Comparison of ENCODE assay signal across 27 cellular contexts in genomic region chr21:44748621-44749020, GRCh38. TPM values are rescaled to one million over a fixed set of nuclear protein-coding genes. Genes with fewer than 3 reads are reported as not detected.
A peak's percentile ranks its signal among the peaks of the same experiment; 100 is the strongest.
DNase-seq lines count a peak whose midpoint lies in the region; ATAC-seq and TF ChIP-seq lines count a peak whose summit lies in the region.
"Had no signal": no experiment of that assay in that cellular context is flagged by ENCODE, and none has a peak within 500 bp of the region (broad histone marks: within the 10 kb centered on the region; RNA-seq: fewer than 3 reads in every experiment).

No MANE protein-coding gene starts in this region.

- peak; percentile 6 for TF ChIP-seq CTCF in endodermal cell (conservative IDR thresholded peaks at IDR 0.05)
- no peak for TF ChIP-seq CTCF in MCF 10A (IDR thresholded peaks at IDR 0.05; ENCODE audit: unreplicated experiment)

- ATAC-seq in GM21737 (IDR thresholded peaks at IDR 0.05; ENCODE audit: unreplicated experiment): no peak
- ATAC-seq: T-helper 17 cell had no signal

- intact Hi-C loops in posterior vena cava (cut with DNase I): no loop called here
- intact Hi-C loops in MCF 10A (cut with micrococcal nuclease): no loop called here

- peaks cover 18% of the 10 kb centered on the region for H3K4me1 Mint-ChIP-seq in endodermal cell
- H3K4me1 Mint-ChIP-seq in MCF 10A (ENCODE audit: insufficient read depth, unreplicated experiment): peaks cover 10% of the 10 kb centered on the region
- H3K4me1 Mint-ChIP-seq: activated CD4-positive, alpha-beta T cell treated with anti-CD3 and anti-CD28 coated beads, Interleukin-2, amount 10 ng/mL, durations not matched to agents 7 days and 5 days; T-helper 17 cell had no signal

- H3K9me3 Mint-ChIP-seq in endodermal cell (peaks cover 11% of the 10 kb centered on the region), MCF 10A (ENCODE audit: unreplicated experiment) (no peaks in the 10 kb centered on the region)
- H3K9me3 Mint-ChIP-seq: CD4-positive, alpha-beta T cell had no signal

- H3K27ac ChIP-seq in HUES64 (ENCODE audit: low read depth, low read length) (peak overlapping the region; percentile 15; the same call in 1 of the 2 replicates), endodermal cell (ENCODE audit: low read depth, low read length) (no peak overlapping the region)
- H3K27ac ChIP-seq: brain microvascular endothelial cell, stomach, upper lobe of left lung had no signal

- POLR2A ChIA-PET in MCF 10A (lab: Yijun Ruan, JAX): interaction anchor here (1.0 kb wide), 1 partner anchor 26 kb away, joined by 3 read pairs; no protein-coding TSS in a partner anchor

- WGBS in HUES64: 4% methylated on average over 16 of the region's 16 CpGs
- 30 to 38% methylated on average over 12 to 16 of the region's 16 CpGs for WGBS in endodermal cell (ENCODE audit: insufficient coverage in 1 of 2, insufficient read length in 1 of 2), 2 experiments

- H3K27me3 ChIP-seq in HUES64 (ENCODE audit: insufficient read depth, low read length): peaks cover 10% of the 10 kb centered on the region
- H3K27me3 ChIP-seq in endodermal cell (ENCODE audit: control insufficient read depth, insufficient read depth, low read length, poor library complexity, severe bottlenecking): no peaks in the 10 kb centered on the region
- H3K27me3 ChIP-seq: upper lobe of left lung had no signal

- H3K36me3 Mint-ChIP-seq in endodermal cell (ENCODE audit: low read depth): no peaks in the 10 kb centered on the region
- H3K36me3 Mint-ChIP-seq in MCF 10A (ENCODE audit: insufficient read depth, unreplicated experiment): no peaks in the 10 kb centered on the region

- peak overlapping the region; percentile 45 for H3K9ac ChIP-seq in HUES64 (ENCODE audit: low read depth, low read length)
- H3K9ac ChIP-seq in endodermal cell (ENCODE audit: extremely low read depth, low read length, poor library complexity, severe bottlenecking): no peak overlapping the region

- H3K4me1 ChIP-seq in HUES64 (ENCODE audit: insufficient read depth, low read length) (peaks cover 18% of the 10 kb centered on the region), endodermal cell (ENCODE audit: control insufficient read depth, insufficient read depth, low read length) (no peaks in the 10 kb centered on the region)
- H3K4me1 ChIP-seq: stomach, upper lobe of left lung had no signal

- H3K4me3 Mint-ChIP-seq in endodermal cell (peak overlapping the region; percentile 46), MCF 10A (ENCODE audit: unreplicated experiment) (no peak overlapping the region)
- H3K4me3 Mint-ChIP-seq: activated CD4-positive, alpha-beta T cell treated with anti-CD3 and anti-CD28 coated beads, Interleukin-2, amount 10 ng/mL, durations not matched to agents 7 days and 5 days; CD4-positive, alpha-beta T cell; T-helper 17 cell had no signal

- CTCF ChIA-PET in MCF 10A (lab: Yijun Ruan, JAX): interaction anchor here (1.4 kb wide), 1 partner anchor 8 kb away, joined by 5 read pairs; no protein-coding TSS in a partner anchor

- peak overlapping the region; percentile 48 for H3K4me3 ChIP-seq in HUES64 (ENCODE audit: low read length)
- H3K4me3 ChIP-seq in endodermal cell (ENCODE audit: low read length): no peak overlapping the region
- H3K4me3 ChIP-seq: stomach, upper lobe of left lung had no signal

- BruUV-seq in MCF 10A (replicated peaks; lab: Mats Ljungman, UMichigan): no TSS peak

- H3K9me3 ChIP-seq in HUES64 (ENCODE audit: insufficient read depth, low read depth, low read length) (peaks cover 7% of the 10 kb centered on the region; the same call in 1 of the 2 replicates), endodermal cell (ENCODE audit: control insufficient read depth, low read length) (peaks cover 4% of the 10 kb centered on the region)
- H3K9me3 ChIP-seq: stomach, upper lobe of left lung had no signal

- H3K27ac Mint-ChIP-seq in endodermal cell: peak overlapping the region; percentile 65
- no peak overlapping the region for H3K27ac Mint-ChIP-seq in MCF 10A (ENCODE audit: low read depth, unreplicated experiment)
- H3K27ac Mint-ChIP-seq: activated CD4-positive, alpha-beta T cell treated with anti-CD3 and anti-CD28 coated beads, Interleukin-2, amount 10 ng/mL, durations not matched to agents 7 days and 5 days; CD4-positive, alpha-beta T cell; T-helper 17 cell had no signal

- H3K36me3 ChIP-seq in HUES64 (ENCODE audit: insufficient read depth, low read length): no peaks in the 10 kb centered on the region
- H3K36me3 ChIP-seq in endodermal cell (ENCODE audit: control insufficient read depth, insufficient read depth, low read length): no peaks in the 10 kb centered on the region
- H3K36me3 ChIP-seq: brain microvascular endothelial cell, stomach, upper lobe of left lung had no signal

- H3K27me3 Mint-ChIP-seq in endodermal cell (ENCODE audit: insufficient read depth) (peaks cover 29% of the 10 kb centered on the region), MCF 10A (ENCODE audit: insufficient read depth, unreplicated experiment) (no peaks in the 10 kb centered on the region)

- peak; percentile 93 for DNase-seq in endodermal cell
- peak; percentile 89 for DNase-seq in islet precursor cell
- peak; percentile 74 for DNase-seq in posterior vena cava (ENCODE audit: low spot score)
- no peak for DNase-seq in activated CD4-positive, alpha-beta T cell treated with anti-CD3 and anti-CD28 coated beads for 48 hours
- DNase-seq in activated naive CD4-positive, alpha-beta T cell (lab: John Stamatoyannopoulos, UW): no peak
- no peak for DNase-seq in MCF 10A (ENCODE audit: unreplicated experiment)
- DNase-seq: activated CD4-positive, alpha-beta T cell treated with anti-CD3 and anti-CD28 coated beads, Interleukin-2, amount 10 ng/mL, durations not matched to agents 7 days and 5 days; activated effector memory CD4-positive, alpha-beta T cell treated with anti-CD3 and anti-CD28 coated beads, Interleukin-2, amount 50 U/mL, for 16 hours; brain microvascular endothelial cell; CD4-positive, alpha-beta T cell; GOT3; head of caudate nucleus; NCI-H1105 treated with DMSO at 0.1 percent for 48 hours; NCI-H2107; NCI-H69; OCI-M1; SIG-M5; stimulated activated CD4-positive, alpha-beta T cell treated with anti-CD3 and anti-CD28 coated beads, Interleukin-4, amount 100 ng/mL, for 4 hours; stomach; T-helper 17 cell had no signal

RNA-seq across cellular contexts. Expression of gene TSPEAR, which starts 37.2 kb away (rescaled TPM):
- 0.35 TPM for polyA plus RNA-seq in HUES64 (2013, experiment 1 of 2)
- polyA plus RNA-seq in HUES64 (2013, experiment 2 of 2): 0.38 TPM
- total RNA-seq in endodermal cell: 1 to 10 TPM; 1.5 to 6.0 TPM
- 0.32 TPM for polyA plus RNA-seq in endodermal cell (2013, experiment 1 of 2)
- polyA plus RNA-seq in endodermal cell (2013, experiment 2 of 2): 0.29 TPM
- total RNA-seq in posterior vena cava: under 1 TPM; 0.14 to 0.48 TPM
- total RNA-seq in MCF 10A (2022): not detected in 2 replicates
- total RNA-seq: activated CD4-positive, alpha-beta T cell treated with anti-CD3 and anti-CD28 coated beads, Interleukin-2, amount 10 ng/mL, durations not matched to agents 7 days and 5 days; CD4-positive, alpha-beta T cell; LHCN-M2; renal cortical epithelial cell; T-helper 17 cell had no signal

RNA-seq across cellular contexts. Expression of gene KRTAP10-12, which starts 51.6 kb away (rescaled TPM):
- not detected for polyA plus RNA-seq in HUES64 (2013, experiment 1 of 2)
- polyA plus RNA-seq in HUES64 (2013, experiment 2 of 2): not detected
- total RNA-seq in endodermal cell (not detected), posterior vena cava (not detected), MCF 10A (2022) (not detected in 2 replicates)
- not detected for polyA plus RNA-seq in endodermal cell (2013, experiment 1 of 2)
- not detected for polyA plus RNA-seq in endodermal cell (2013, experiment 2 of 2)
- total RNA-seq: activated CD4-positive, alpha-beta T cell treated with anti-CD3 and anti-CD28 coated beads, Interleukin-2, amount 10 ng/mL, durations not matched to agents 7 days and 5 days; CD4-positive, alpha-beta T cell; LHCN-M2; renal cortical epithelial cell; stomach; T-helper 17 cell; upper lobe of left lung had no signal
- polyA plus RNA-seq: adipose tissue, neural cell, stomach had no signal

RNA-seq across cellular contexts. Expression of gene UBE2G2, which starts 53.0 kb away (rescaled TPM):
- 55.1 TPM for polyA plus RNA-seq in HUES64 (2013, experiment 1 of 2)
- 53.4 TPM for polyA plus RNA-seq in HUES64 (2013, experiment 2 of 2)
- 10 to 100 TPM; 84.0 to 84.8 TPM for total RNA-seq in endodermal cell
- 75.0 TPM for polyA plus RNA-seq in endodermal cell (2013, experiment 1 of 2)
- 63.5 TPM for polyA plus RNA-seq in endodermal cell (2013, experiment 2 of 2)
- 10 to 100 TPM; 72.6 to 75.6 TPM for total RNA-seq in posterior vena cava
- total RNA-seq in MCF 10A (2022): 122 and 147 TPM in 2 replicates

Comparison
In these comparisons a context has a peak if more than half of its experiments do, and no peak if none do; other contexts are left out.
1. DNase-seq: peak in endodermal cell (single experiment), islet precursor cell (single experiment) and posterior vena cava (single experiment); none in activated CD4-positive, alpha-beta T cell treated with anti-CD3 and anti-CD28 coated beads for 48 hours (single experiment), activated naive CD4-positive, alpha-beta T cell (0 of 4) and MCF 10A (single experiment).